8 cellular contexts compared by ENCODE assay signal in the genomic region with DNA sequence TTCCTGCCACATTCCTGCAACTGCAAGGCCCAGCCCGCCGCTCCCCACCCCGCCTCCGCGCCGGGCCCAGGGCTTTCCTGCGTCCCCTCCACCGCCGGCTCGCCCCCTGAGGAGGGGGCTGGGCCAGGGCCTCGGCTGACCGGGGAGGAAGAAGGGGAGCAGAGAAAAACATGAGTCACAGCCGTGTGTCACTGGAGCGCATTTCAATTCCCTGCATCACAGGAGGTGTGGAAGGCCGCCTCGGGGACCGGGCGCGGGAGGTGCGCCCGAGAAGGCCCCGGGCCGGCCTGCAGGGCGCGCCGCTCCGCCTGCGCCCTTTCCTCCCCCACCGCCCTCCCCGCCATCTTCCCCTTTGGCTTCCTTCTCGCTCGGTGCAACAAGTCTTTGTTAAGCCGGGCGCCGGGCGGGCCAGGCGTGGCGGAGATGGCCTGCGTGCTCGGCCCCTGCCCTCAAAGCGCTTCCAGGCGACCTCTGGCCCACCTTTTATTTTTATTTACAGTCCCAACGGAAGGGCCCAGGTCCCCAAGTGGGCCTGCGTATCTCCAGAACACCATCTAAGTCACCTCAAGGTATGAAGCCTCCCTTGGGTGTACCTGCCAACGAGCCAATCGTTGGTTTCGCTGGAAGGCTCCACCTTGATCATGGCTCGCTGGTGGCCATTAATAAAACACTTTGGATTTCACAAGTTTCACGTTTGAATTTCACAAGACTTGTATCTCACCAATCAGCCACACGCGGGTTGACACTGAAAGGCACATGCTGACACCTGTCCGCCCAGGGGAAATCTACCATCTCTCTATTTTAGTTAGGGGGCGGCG. TPM values are rescaled to one million over a fixed set of nuclear protein-coding genes. Genes with fewer than 3 reads are reported as not detected.
A peak's percentile ranks its signal among the peaks of the same experiment; 100 is the strongest.
DNase-seq lines count a peak whose midpoint lies in the region; ATAC-seq and TF ChIP-seq lines count a peak whose summit lies in the region.

No MANE protein-coding gene starts in this region.

- H3K9me3 ChIP-seq in uterus = no peaks in the 10 kb centered on the region

- H3K9me3 Mint-ChIP-seq in osteocyte (ENCODE audit: unreplicated experiment) = no peaks in the 10 kb centered on the region

- peak overlapping the region; percentile 74 for H3K4me3 Mint-ChIP-seq in osteocyte (ENCODE audit: unreplicated experiment)

- H3K27ac Mint-ChIP-seq in osteocyte (ENCODE audit: unreplicated experiment) = peak overlapping the region; percentile 50

- H3K36me3 Mint-ChIP-seq in osteocyte (ENCODE audit: unreplicated experiment) = no peaks in the 10 kb centered on the region

- no peak for TF ChIP-seq CTCF in osteocyte (IDR thresholded peaks at IDR 0.05)
- peak in 1 of 4 experiments; percentile 12 for TF ChIP-seq CTCF in uterus (IDR thresholded peaks at IDR 0.05)

- peak overlapping the region; percentile 84 to 87 for H3K27ac ChIP-seq in uterus

- ATAC-seq in GM19463 (IDR thresholded peaks at IDR 0.05; ENCODE audit: unreplicated experiment) = peak; percentile 3

- H3K27me3 Mint-ChIP-seq in osteocyte (ENCODE audit: unreplicated experiment) = no peaks in the 10 kb centered on the region

- H3K27me3 ChIP-seq in uterus = no peaks in the 10 kb centered on the region

- intact Hi-C loops in uterus (cut with DNase I; ENCODE audit: low total_unique reads) = no loop called here

- H3K36me3 ChIP-seq in uterus = no peaks in the 10 kb centered on the region

- peaks cover 14% of the 10 kb centered on the region for H3K4me1 Mint-ChIP-seq in osteocyte (ENCODE audit: unreplicated experiment)

- DNase-seq in Ammon's horn (ENCODE audit: low spot score) (peak; percentile 18), NCI-H774 (lab: John Stamatoyannopoulos, UW) (peak; percentile 10), fibroblast of the conjunctiva (ENCODE audit: low read depth) (peak; percentile 57), osteocyte (ENCODE audit: extremely low spot score, unreplicated experiment) (no peak), uterus (peak; percentile 31 to 53), KG1 (lab: John Stamatoyannopoulos, UW) (no peak)
- DNase-seq in activated T-helper 9 cell treated with anti-CD3 and anti-CD28 coated beads, Interleukin-2, amount 50 U/mL, for 16 hours (ENCODE audit: low read depth) = peak; percentile 55

- peak in 1 of 2 donors; percentile 28 for TF ChIP-seq POLR2A in uterus (IDR thresholded peaks at IDR 0.05)

- H3K4me1 ChIP-seq in uterus = peaks cover 0 to 6% of the 10 kb centered on the region in 2 donors

- peak overlapping the region; percentile 61 to 64 for H3K4me3 ChIP-seq in uterus

RNA-seq across cellular contexts. Expression of a gene that starts 0.9 kb away (rescaled TPM):
- total RNA-seq in osteocyte (89.0 and 89.7 TPM in 2 replicates), uterus (10 to 100 TPM in 2 of 4 donors, 1 to 10 TPM in 1, under 1 TPM in 1; 0.51 to 24.4 (median 13.5) TPM)

RNA-seq across cellular contexts. Expression of a gene that starts 13.0 kb away (rescaled TPM):
- total RNA-seq in osteocyte (23.2 and 23.4 TPM in 2 replicates), uterus (10 to 100 TPM in 3 of 4 donors, 1 to 10 TPM in 1; 5.2 to 44.3 (median 20.0) TPM)

Comparison
In these comparisons a context has a peak if more than half of its experiments do, and no peak if none do; other contexts are left out.
1. DNase-seq: peak in Ammon's horn (single experiment), NCI-H774 (single experiment), activated T-helper 9 cell treated with anti-CD3 and anti-CD28 coated beads, Interleukin-2, amount 50 U/mL, for 16 hours (single experiment), fibroblast of the conjunctiva (single experiment) and uterus (2 of 2); none in osteocyte (single experiment) and KG1 (single experiment).